ENCODE assay signal across 7 cellular contexts in genomic region chr3:49173116-49173791, GRCh38. TPM values are rescaled to one million over a fixed set of nuclear protein-coding genes. Genes with fewer than 3 reads are reported as not detected.
DNase-seq lines count a peak whose midpoint lies in the region; ATAC-seq lines count a peak whose summit lies in the region.
"Had no signal": no experiment of that assay in that cellular context is flagged by ENCODE, and none has a peak within 500 bp of the region (broad histone marks: within the 10 kb centered on the region; RNA-seq: fewer than 3 reads in every experiment).

No MANE protein-coding gene starts in this region.

- H3K36me3 ChIP-seq in iPS-20b (ENCODE audit: insufficient read depth, low read depth, low read length): peaks cover 6% of the 10 kb centered on the region; the same call in 1 of the 2 replicates

- ATAC-seq in GM21390 (IDR thresholded peaks at IDR 0.05; ENCODE audit: unreplicated experiment) (no peak), GM18517 (IDR thresholded peaks at IDR 0.05; ENCODE audit: unreplicated experiment) (no peak)

- peak overlapping the region; percentile 36; the same call in 1 of the 2 replicates for H3K9ac ChIP-seq in iPS-20b (ENCODE audit: low read depth, low read length)

- peak overlapping the region; percentile 55; the same call in 1 of the 2 replicates for H3K4me3 ChIP-seq in iPS-20b (ENCODE audit: low read length)

- no peaks in the 10 kb centered on the region for H3K9me3 ChIP-seq in iPS-20b (ENCODE audit: insufficient read depth, low read depth, low read length)

- no peaks in the 10 kb centered on the region for H3K27me3 ChIP-seq in iPS-20b (ENCODE audit: insufficient read depth, low read length)

- no peak overlapping the region for H3K27ac ChIP-seq in iPS-20b (ENCODE audit: low read length)
- H3K27ac ChIP-seq: 22Rv1 had no signal

- peaks cover 12% of the 10 kb centered on the region; the same call in 1 of the 2 replicates for H3K4me1 ChIP-seq in iPS-20b (ENCODE audit: insufficient read depth, low read length)

- peak; percentile 4 for DNase-seq in NCI-H1694 (lab: John Stamatoyannopoulos, UW)
- DNase-seq in NCI-H1694 treated with DMSO at 0.1 percent for 48 hours (lab: John Stamatoyannopoulos, UW): no peak
- peak; percentile 68 for DNase-seq in ureter (ENCODE audit: low spot score)

RNA-seq across cellular contexts. Expression of gene KLHDC8B, which starts 1.9 kb away (rescaled TPM):
- 36.5 TPM for total RNA-seq in ureter

RNA-seq across cellular contexts. Expression of gene CCDC71, which starts 7.1 kb away (rescaled TPM):
- 32.1 TPM for total RNA-seq in ureter

RNA-seq across cellular contexts. Expression of gene LAMB2, which starts 40.4 kb away (rescaled TPM):
- total RNA-seq in ureter: 311 TPM

RNA-seq across cellular contexts. Expression of gene USP19, which starts 52.6 kb away (rescaled TPM):
- total RNA-seq in ureter: 69.3 TPM
